ENCODE assay signal across 12 cellular contexts in the genomic region with DNA sequence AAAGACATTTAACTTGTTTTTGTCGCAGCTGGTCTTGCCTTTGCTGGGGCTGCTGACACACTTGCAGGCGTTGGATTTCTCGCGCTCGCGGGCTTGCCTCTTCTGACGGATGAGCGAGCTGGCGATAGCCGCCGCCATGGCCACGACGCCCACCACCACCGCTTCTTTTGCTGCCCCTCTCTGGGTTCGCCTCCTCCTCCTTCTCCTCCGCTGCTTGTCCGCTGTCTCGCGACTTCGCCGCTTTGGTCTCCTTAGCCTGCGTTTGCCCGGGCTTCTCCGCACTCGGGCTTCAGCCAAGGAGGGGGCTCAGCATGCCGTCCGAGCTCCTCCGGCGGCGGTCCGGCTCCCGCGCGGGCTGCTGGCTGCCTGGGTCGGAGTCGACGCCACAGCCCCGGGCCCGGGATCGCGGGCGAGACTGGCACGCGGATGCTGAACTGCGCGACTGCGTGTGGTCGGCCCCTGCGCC. TPM values are rescaled to one million over a fixed set of nuclear protein-coding genes. Genes with fewer than 3 reads are reported as not detected.
DNase-seq lines count a peak whose midpoint lies in the region; ATAC-seq and TF ChIP-seq lines count a peak whose summit lies in the region.
"Had no signal": no experiment of that assay in that cellular context is flagged by ENCODE, and none has a peak within 500 bp of the region (broad histone marks: within the 10 kb centered on the region; RNA-seq: fewer than 3 reads in every experiment).

No MANE protein-coding gene starts in this region.

- no peaks in the 10 kb centered on the region for H3K9me3 ChIP-seq in mucosa of descending colon
- no peaks in the 10 kb centered on the region for H3K9me3 ChIP-seq in tibial nerve

- TF ChIP-seq CTCF in mucosa of descending colon (IDR thresholded peaks at IDR 0.05), result no peak
- no peak for TF ChIP-seq CTCF in tibial nerve (IDR thresholded peaks at IDR 0.05)

- H3K36me3 ChIP-seq in mucosa of descending colon (ENCODE audit: low read depth) (no peaks in the 10 kb centered on the region), tibial nerve (no peaks in the 10 kb centered on the region)

- no peak overlapping the region for H3K27ac ChIP-seq in tibial nerve

- H3K4me3 Mint-ChIP-seq in activated CD8-positive, alpha-beta memory T cell treated with anti-CD3 and anti-CD28 coated beads, Interleukin-2, amount 10 ng/mL, durations not matched to agents 7 days and 5 days, result no peak overlapping the region
- H3K4me3 Mint-ChIP-seq: T-helper 1 cell treated with Interleukin-12 subunit alpha and Interleukin-12 subunit beta and Interleukin-4 antibody, amounts not matched to agents 30 μg/mL and 1 μg/mL, for 36 hours had no signal

- TF ChIP-seq EP300 in tibial nerve (IDR thresholded peaks at IDR 0.05), result no peak

- H3K27me3 Mint-ChIP-seq in activated CD8-positive, alpha-beta memory T cell treated with anti-CD3 and anti-CD28 coated beads, Interleukin-2, amount 10 ng/mL, durations not matched to agents 7 days and 5 days, result peaks cover 32% of the 10 kb centered on the region

- CTCF ChIA-PET in activated CD8-positive, alpha-beta memory T cell treated with anti-CD3 and anti-CD28 coated beads, Interleukin-2, amount 10 ng/mL, durations not matched to agents 7 days and 5 days (lab: Charles Lee), result no interaction called here

- no peak for TF ChIP-seq POLR2A in tibial nerve (IDR thresholded peaks at IDR 0.05)

- H3K27ac Mint-ChIP-seq in activated CD8-positive, alpha-beta memory T cell treated with anti-CD3 and anti-CD28 coated beads, Interleukin-2, amount 10 ng/mL, durations not matched to agents 7 days and 5 days, result no peak overlapping the region
- H3K27ac Mint-ChIP-seq: T-helper 1 cell treated with Interleukin-12 subunit alpha and Interleukin-12 subunit beta and Interleukin-4 antibody, amounts not matched to agents 30 μg/mL and 1 μg/mL, for 36 hours had no signal

- H3K4me3 ChIP-seq in mucosa of descending colon (no peak overlapping the region), tibial nerve (peak overlapping the region; percentile 22 to 59 (median 42))
- H3K4me3 ChIP-seq: GM12878 had no signal

- 1 to 32% methylated on average over 10 to 48 of the region's 49 CpGs for WGBS in tibial nerve, 2 donors

- H3K4me1 ChIP-seq in mucosa of descending colon (ENCODE audit: low read depth), result no peaks in the 10 kb centered on the region
- no peaks in the 10 kb centered on the region for H3K4me1 ChIP-seq in tibial nerve

- ATAC-seq in mucosa of descending colon (no peak), HG03354 (IDR thresholded peaks at IDR 0.05; ENCODE audit: poor library complexity, severe bottlenecking, unreplicated experiment) (no peak), HG03280 (IDR thresholded peaks at IDR 0.05; ENCODE audit: unreplicated experiment) (no peak)
- ATAC-seq in activated CD8-positive, alpha-beta memory T cell treated with anti-CD3 and anti-CD28 coated beads, Interleukin-2, amount 10 ng/mL, durations not matched to agents 7 days and 5 days, result no peak
- ATAC-seq: GM12878 had no signal

- peak; percentile 23 for DNase-seq in NCI-H748 (lab: John Stamatoyannopoulos, UW; ENCODE audit: unreplicated experiment)
- no peak for DNase-seq in NCI-H748 treated with DMSO at 0.1 percent for 48 hours (lab: John Stamatoyannopoulos, UW)
- peak; percentile 63 for DNase-seq in ecto neural progenitor cell (ENCODE audit: low spot score)
- peak in 2 of 3 donors; percentile 14 to 49 for DNase-seq in mucosa of descending colon
- no peak for DNase-seq in tibial nerve (ENCODE audit: low spot score in 2 of 2)
- DNase-seq in activated CD8-positive, alpha-beta memory T cell treated with anti-CD3 and anti-CD28 coated beads, Interleukin-2, amount 10 ng/mL, durations not matched to agents 7 days and 5 days, result no peak
- DNase-seq: HCEC 1CT had no signal

- H3K36me3 Mint-ChIP-seq in activated CD8-positive, alpha-beta memory T cell treated with anti-CD3 and anti-CD28 coated beads, Interleukin-2, amount 10 ng/mL, durations not matched to agents 7 days and 5 days, result no peaks in the 10 kb centered on the region

- H3K4me1 Mint-ChIP-seq in activated CD8-positive, alpha-beta memory T cell treated with anti-CD3 and anti-CD28 coated beads, Interleukin-2, amount 10 ng/mL, durations not matched to agents 7 days and 5 days, result no peaks in the 10 kb centered on the region

- peaks cover 0 to 28% of the 10 kb centered on the region in 2 donors for H3K27me3 ChIP-seq in tibial nerve

- no peaks in the 10 kb centered on the region for H3K9me3 Mint-ChIP-seq in activated CD8-positive, alpha-beta memory T cell treated with anti-CD3 and anti-CD28 coated beads, Interleukin-2, amount 10 ng/mL, durations not matched to agents 7 days and 5 days (ENCODE audit: low read depth)
- H3K9me3 Mint-ChIP-seq: T-helper 1 cell treated with Interleukin-12 subunit alpha and Interleukin-12 subunit beta and Interleukin-4 antibody, amounts not matched to agents 30 μg/mL and 1 μg/mL, for 36 hours had no signal

- intact Hi-C loops in mucosa of descending colon (cut with DNase I, micrococcal nuclease), result no loop called here

RNA-seq across cellular contexts. Expression of a gene that starts 0.6 kb away (rescaled TPM):
- 10 to 100 TPM in 1 of 3 donors, 1 to 10 TPM in 2; 2.3 to 12.8 (median 2.7) TPM for total RNA-seq in mucosa of descending colon
- total RNA-seq in tibial nerve, result 1 to 10 TPM; 5.7 to 7.5 (median 6.2) TPM
- total RNA-seq in activated CD8-positive, alpha-beta memory T cell treated with anti-CD3 and anti-CD28 coated beads, Interleukin-2, amount 10 ng/mL, durations not matched to agents 7 days and 5 days, result not detected
- total RNA-seq: pulmonary artery endothelial cell had no signal

Comparison
In these comparisons a context has a peak if more than half of its experiments do, and no peak if none do; other contexts are left out.
1. DNase-seq: peak in NCI-H748 (single experiment), ecto neural progenitor cell (single experiment) and mucosa of descending colon (2 of 3); none in NCI-H748 treated with DMSO at 0.1 percent for 48 hours (single experiment), tibial nerve (0 of 2) and activated CD8-positive, alpha-beta memory T cell treated with anti-CD3 and anti-CD28 coated beads, Interleukin-2, amount 10 ng/mL, durations not matched to agents 7 days and 5 days (single experiment).